ENCODE assay signal across 1 cellular context in genomic region chr3:147049901-147050300, GRCh38.
TF ChIP-seq lines count a peak whose summit lies in the region.

No MANE protein-coding gene starts in this region.

TF ChIP-seq in WTC11, 78 proteins besides CTCF, POLR2A, EP300 and RAD21 (continued from another document):
- no peak for TF ChIP-seq ERG (CRISPR knock-in tag; IDR thresholded peaks at IDR 0.05)
